ENCODE assay signal across 8 cellular contexts in genomic region chr5:115262066-115262404, GRCh38. TPM values are rescaled to one million over a fixed set of nuclear protein-coding genes. Genes with fewer than 3 reads are reported as not detected.
A peak's percentile ranks its signal among the peaks of the same experiment; 100 is the strongest.
DNase-seq lines count a peak whose midpoint lies in the region; ATAC-seq and TF ChIP-seq lines count a peak whose summit lies in the region.

No MANE protein-coding gene starts in this region.

- H3K9me2 ChIP-seq in hepatocyte (replicated peaks; ENCODE audit: insufficient read depth) = no peaks in the 10 kb centered on the region

- peak overlapping the region; percentile 86 for H3K27ac Mint-ChIP-seq in activated T-helper 17 cell treated with anti-CD3 and anti-CD28 coated beads, Interleukin-2, amount 50 U/mL, for 72 hours

- under 1% methylated on average over 9 of the region's 9 CpGs for WGBS in hepatocyte (ENCODE audit: low lambda C conversion rate, missing lambda C conversion rate)

- H3K9me3 Mint-ChIP-seq in activated T-helper 17 cell treated with anti-CD3 and anti-CD28 coated beads, Interleukin-2, amount 50 U/mL, for 72 hours = no peaks in the 10 kb centered on the region

- H4K20me1 ChIP-seq in hepatocyte (ENCODE audit: insufficient read depth, poor library complexity, severe bottlenecking) = peaks cover 9% of the 10 kb centered on the region

- peak overlapping the region; percentile 91 for H3K4me2 ChIP-seq in hepatocyte

- ATAC-seq in GM21390 (IDR thresholded peaks at IDR 0.05; ENCODE audit: unreplicated experiment) (peak; percentile 46), HG03571 (IDR thresholded peaks at IDR 0.05; ENCODE audit: unreplicated experiment) (peak; percentile 42)
- peak; percentile 13 for ATAC-seq in activated T-helper 17 cell treated with anti-CD3 and anti-CD28 coated beads, Interleukin-2, amount 50 U/mL, for 72 hours (replicated peaks)

- H3K4me1 Mint-ChIP-seq in activated T-helper 17 cell treated with anti-CD3 and anti-CD28 coated beads, Interleukin-2, amount 50 U/mL, for 72 hours = peaks cover 25% of the 10 kb centered on the region

- peak overlapping the region; percentile 100 for H2AFZ ChIP-seq in hepatocyte

- H3K79me2 ChIP-seq in hepatocyte = peaks cover 52% of the 10 kb centered on the region

- no peaks in the 10 kb centered on the region for H3K4me1 ChIP-seq in hepatocyte (ENCODE audit: insufficient read depth)

- H3K27ac ChIP-seq in hepatocyte (peak overlapping the region; percentile 94), skin epidermis (peak overlapping the region in 20 of 21 experiments; percentile 82 to 96 (median 90))

- no peaks in the 10 kb centered on the region for H3K9me3 ChIP-seq in hepatocyte (ENCODE audit: low read depth)

- H3K4me3 Mint-ChIP-seq in activated T-helper 17 cell treated with anti-CD3 and anti-CD28 coated beads, Interleukin-2, amount 50 U/mL, for 72 hours = peak overlapping the region; percentile 93

- TF ChIP-seq CTCF in hepatocyte (IDR thresholded peaks at IDR 0.05; ENCODE audit: poor library complexity) = no peak

- H3K4me3 ChIP-seq in hepatocyte (peak overlapping the region; percentile 92), skin epidermis (peak overlapping the region; percentile 78 to 98 (median 92))

- DNase-seq in EL (peak; percentile 32), hepatocyte (ENCODE audit: low spot score) (peak; percentile 23), NCI-H446 (lab: John Stamatoyannopoulos, UW) (no peak)
- no peak for DNase-seq in stimulated activated CD4-positive, alpha-beta T cell treated with anti-CD3 and anti-CD28 coated beads, Interleukin-4, amount 100 ng/mL, for 1 hour

- H3K27me3 ChIP-seq in hepatocyte = no peaks in the 10 kb centered on the region

- no peaks in the 10 kb centered on the region for H3K36me3 ChIP-seq in hepatocyte (replicated peaks; ENCODE audit: insufficient read depth, low read depth)

- no peaks in the 10 kb centered on the region for H3K36me3 Mint-ChIP-seq in activated T-helper 17 cell treated with anti-CD3 and anti-CD28 coated beads, Interleukin-2, amount 50 U/mL, for 72 hours (ENCODE audit: low read depth)

- H3K27me3 Mint-ChIP-seq in activated T-helper 17 cell treated with anti-CD3 and anti-CD28 coated beads, Interleukin-2, amount 50 U/mL, for 72 hours = no peaks in the 10 kb centered on the region

RNA-seq across cellular contexts. Expression of gene PGGT1B, which starts 0.6 kb away (rescaled TPM):
- 10 to 100 TPM; 33.7 to 42.9 TPM for total RNA-seq in activated T-helper 17 cell treated with anti-CD3 and anti-CD28 coated beads, Interleukin-2, amount 50 U/mL, for 72 hours
- 14.1 and 16.8 TPM in 2 replicates for total RNA-seq in hepatocyte
- 4.3 and 5.8 TPM in 2 replicates for polyA plus RNA-seq in hepatocyte

RNA-seq across cellular contexts. Expression of gene CCDC112, which starts 34.4 kb away (rescaled TPM):
- 1 to 10 TPM; 1.4 to 1.7 TPM for total RNA-seq in activated T-helper 17 cell treated with anti-CD3 and anti-CD28 coated beads, Interleukin-2, amount 50 U/mL, for 72 hours
- total RNA-seq in hepatocyte = 3.7 and 4.1 TPM in 2 replicates
- 4.2 TPM in 2 replicates for polyA plus RNA-seq in hepatocyte

Comparison
In these comparisons a context has a peak if more than half of its experiments do, and no peak if none do; other contexts are left out.
1. DNase-seq: peak in EL (single experiment) and hepatocyte (single experiment); none in NCI-H446 (0 of 2) and stimulated activated CD4-positive, alpha-beta T cell treated with anti-CD3 and anti-CD28 coated beads, Interleukin-4, amount 100 ng/mL, for 1 hour (single experiment).
2. Peak in every context shown above with its lines, with median percentiles within 50 percentile points of each other: ATAC-seq.